7 cellular contexts compared by ENCODE assay signal in genomic region chr1:1318131-1318652, GRCh38. TPM values are rescaled to one million over a fixed set of nuclear protein-coding genes. Genes with fewer than 3 reads are reported as not detected.
A peak's percentile ranks its signal among the peaks of the same experiment; 100 is the strongest.
DNase-seq lines count a peak whose midpoint lies in the region.
"Had no signal": no experiment of that assay in that cellular context is flagged by ENCODE, and none has a peak within 500 bp of the region (broad histone marks: within the 10 kb centered on the region; RNA-seq: fewer than 3 reads in every experiment).

No MANE protein-coding gene starts in this region.

- H3K27ac ChIP-seq in angular gyrus (ENCODE audit: low read depth, low read length) = peak overlapping the region; percentile 55
- H3K27ac ChIP-seq: KMS-11 had no signal

- DNase-seq in HCEC 1CT (peak; percentile 91), mucosa of gallbladder (ENCODE audit: low spot score) (peak; percentile 77), NCI-H526 (lab: John Stamatoyannopoulos, UW) (no peak), 8988T (no peak), NCI-H1930 (lab: John Stamatoyannopoulos, UW) (no peak)

RNA-seq across cellular contexts. Expression of gene INTS11, which starts 6.3 kb away (rescaled TPM):
- total RNA-seq in mucosa of gallbladder = 121 TPM

RNA-seq across cellular contexts. Expression of gene CPTP, which starts 6.4 kb away (rescaled TPM):
- total RNA-seq in mucosa of gallbladder = 36.1 TPM

RNA-seq across cellular contexts. Expression of gene PUSL1, which starts 9.8 kb away (rescaled TPM):
- 19.0 TPM for total RNA-seq in mucosa of gallbladder

RNA-seq across cellular contexts. Expression of gene ACAP3, which starts 10.5 kb away (rescaled TPM):
- 86.6 TPM for total RNA-seq in mucosa of gallbladder

RNA-seq across cellular contexts. Expression of gene TAS1R3, which starts 12.9 kb away (rescaled TPM):
- 0.40 TPM for total RNA-seq in mucosa of gallbladder

Comparison
In these comparisons a context has a peak if more than half of its experiments do, and no peak if none do; other contexts are left out.
1. DNase-seq: peak in HCEC 1CT (single experiment) and mucosa of gallbladder (single experiment); none in NCI-H526 (0 of 2), 8988T (single experiment) and NCI-H1930 (0 of 2).